ENCODE assay signal across 8 cellular contexts in genomic region chr19:1260749-1261511, GRCh38. TPM values are rescaled to one million over a fixed set of nuclear protein-coding genes. Genes with fewer than 3 reads are reported as not detected.
DNase-seq lines count a peak whose midpoint lies in the region; ATAC-seq, FAIRE-seq and TF ChIP-seq lines count a peak whose summit lies in the region.

No MANE protein-coding gene starts in this region.

- H3K9me3 ChIP-seq in left ventricle myocardium inferior (replicated peaks): no peaks in the 10 kb centered on the region
- H3K9me3 ChIP-seq in prostate gland: no peaks in the 10 kb centered on the region

- DNase-seq in GM12891 (ENCODE audit: insufficient read length, low spot score) (peak; percentile 96), NCI-H1694 treated with DMSO at 0.1 percent for 48 hours (lab: John Stamatoyannopoulos, UW) (peak; percentile 83), T-helper 1 cell (peak; percentile 95 to 99 (median 96)), amniotic epithelial cell (ENCODE audit: low read depth) (peak; percentile 92), left ventricle myocardium inferior (peak; percentile 97), prostate gland (ENCODE audit: low spot score) (peak; percentile 95), ureter (ENCODE audit: low spot score) (peak; percentile 97)

- intact Hi-C loops in left ventricle myocardium inferior (cut with micrococcal nuclease): no loop called here
- intact Hi-C loops in prostate gland (cut with DNase I): no loop called here

- 1% methylated on average over 45 of the region's 82 CpGs for WGBS in prostate gland

- ATAC-seq in HG02840 (IDR thresholded peaks at IDR 0.05; ENCODE audit: low FRiP score, unreplicated experiment): peak; percentile 58

- TF ChIP-seq CTCF in left ventricle myocardium inferior (IDR thresholded peaks at IDR 0.05; ENCODE audit: borderline replicate concordance) (no peak), prostate gland (IDR thresholded peaks at IDR 0.05) (no peak)

- no peak for TF ChIP-seq POLR2A in GM12891 (IDR thresholded peaks at IDR 0.05; ENCODE audit: low read depth, low read length)
- TF ChIP-seq POLR2A in prostate gland (IDR thresholded peaks at IDR 0.05): peak; percentile 94

- H3K27ac ChIP-seq in left ventricle myocardium inferior (replicated peaks) (peak overlapping the region; percentile 100), prostate gland (peak overlapping the region; percentile 89 to 100)

- H3K4me3 ChIP-seq in left ventricle myocardium inferior (peak overlapping the region; percentile 75), prostate gland (peak overlapping the region; percentile 45 to 64)

- H3K36me3 ChIP-seq in left ventricle myocardium inferior (peaks cover 24% of the 10 kb centered on the region), prostate gland (peaks cover 2 to 10% of the 10 kb centered on the region in 2 donors)

- no peaks in the 10 kb centered on the region for H3K27me3 ChIP-seq in left ventricle myocardium inferior (ENCODE audit: low read depth)
- no peaks in the 10 kb centered on the region for H3K27me3 ChIP-seq in prostate gland (replicated peaks; ENCODE audit: insufficient read depth)

- FAIRE-seq in GM12891 (lab: Jason Lieb, UNC): peak; percentile 100

- H3K4me1 ChIP-seq in left ventricle myocardium inferior: peaks cover 85% of the 10 kb centered on the region
- peaks cover 46% of the 10 kb centered on the region for H3K4me1 ChIP-seq in prostate gland (replicated peaks)

TF ChIP-seq in GM12891, 5 proteins besides CTCF, POLR2A, EP300 and RAD21:
- TF ChIP-seq TAF1 (IDR thresholded peaks at IDR 0.05; ENCODE audit: low read depth, low read length) (no peak), POU2F2 (IDR thresholded peaks at IDR 0.05; ENCODE audit: low read depth, low read length) (no peak), PAX5 (IDR thresholded peaks at IDR 0.05; ENCODE audit: insufficient read depth, low read length, severe bottlenecking) (no peak), SPI1 (IDR thresholded peaks at IDR 0.05; ENCODE audit: low read depth, low read length) (no peak)

RNA-seq across cellular contexts. Expression of gene CIRBP, which starts 8.2 kb away (rescaled TPM):
- 297 TPM for polyA plus RNA-seq in GM12891 (2012; ENCODE audit: low read depth, missing spikeins)
- total RNA-seq in left ventricle myocardium inferior (229 TPM), prostate gland (100 to 1,000 TPM; 753 to 863 TPM), ureter (524 TPM)

RNA-seq across cellular contexts. Expression of gene MIDN, which starts 12.5 kb away (rescaled TPM):
- polyA plus RNA-seq in GM12891 (2012; ENCODE audit: low read depth, missing spikeins): 16.2 TPM
- total RNA-seq in left ventricle myocardium inferior: 60.5 TPM
- 10 to 100 TPM; 35.8 to 42.9 TPM for total RNA-seq in prostate gland
- total RNA-seq in ureter: 121 TPM

RNA-seq across cellular contexts. Expression of gene FAM174C, which starts 14.4 kb away (rescaled TPM):
- polyA plus RNA-seq in GM12891 (2012; ENCODE audit: low read depth, missing spikeins): 47.7 TPM
- total RNA-seq in left ventricle myocardium inferior: 12.4 TPM
- total RNA-seq in prostate gland: 10 to 100 TPM; 95.1 to 98.7 TPM
- total RNA-seq in ureter: 47.5 TPM

RNA-seq across cellular contexts. Expression of gene ATP5F1D, which starts 19.4 kb away (rescaled TPM):
- polyA plus RNA-seq in GM12891 (2012; ENCODE audit: low read depth, missing spikeins): 209 TPM
- total RNA-seq in left ventricle myocardium inferior: 501 TPM
- 100 to 1,000 TPM; 109 to 151 TPM for total RNA-seq in prostate gland
- total RNA-seq in ureter: 144 TPM

RNA-seq across cellular contexts. Expression of gene CBARP, which starts 23.1 kb away (rescaled TPM):
- polyA plus RNA-seq in GM12891 (2012; ENCODE audit: low read depth, missing spikeins): 1.5 TPM
- 0.96 TPM for total RNA-seq in left ventricle myocardium inferior
- total RNA-seq in prostate gland: 1 to 10 TPM in 1 of 2 donors, under 1 TPM in 1; 0.68 to 4.4 TPM
- 0.73 TPM for total RNA-seq in ureter

Comparison
In these comparisons a context has a peak if more than half of its experiments do, and no peak if none do; other contexts are left out.
1. Peak in every context shown above with its lines: DNase-seq, ATAC-seq, H3K4me3 ChIP-seq and H3K27ac ChIP-seq.